ENCODE assay signal across 1 cellular context in the genomic region with DNA sequence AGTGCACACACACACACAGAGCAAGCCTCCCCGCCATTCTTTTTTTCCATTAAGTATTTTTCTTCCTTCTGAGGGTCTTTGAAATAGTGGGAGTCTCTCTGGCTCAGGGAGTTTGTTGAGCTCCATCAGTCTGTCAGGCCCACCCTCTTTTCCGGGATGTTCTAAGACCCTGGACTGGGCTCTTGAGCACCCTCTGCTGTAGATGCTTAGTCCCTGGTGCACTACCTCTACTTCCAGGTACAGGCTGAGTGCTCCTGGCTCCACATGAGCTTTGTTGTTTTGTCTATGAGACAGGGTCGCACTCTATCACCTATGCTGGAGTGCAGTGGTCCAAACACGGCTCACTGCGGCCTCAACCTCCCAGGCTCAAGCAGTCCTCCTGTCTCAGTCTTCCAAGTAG.
TF ChIP-seq lines count a peak whose summit lies in the region.

No MANE protein-coding gene starts in this region.

TF ChIP-seq in GM23338, 12 proteins besides CTCF, POLR2A, EP300 and RAD21:
- TF ChIP-seq ZNF331 (CRISPR knock-in tag; IDR thresholded peaks at IDR 0.05; ENCODE audit: low read depth) (no peak), STAT1 (IDR thresholded peaks at IDR 0.05; ENCODE audit: unreplicated experiment) (no peak), ZNF114 (CRISPR knock-in tag; IDR thresholded peaks at IDR 0.05) (no peak)
- TF ChIP-seq, protein P1, sequence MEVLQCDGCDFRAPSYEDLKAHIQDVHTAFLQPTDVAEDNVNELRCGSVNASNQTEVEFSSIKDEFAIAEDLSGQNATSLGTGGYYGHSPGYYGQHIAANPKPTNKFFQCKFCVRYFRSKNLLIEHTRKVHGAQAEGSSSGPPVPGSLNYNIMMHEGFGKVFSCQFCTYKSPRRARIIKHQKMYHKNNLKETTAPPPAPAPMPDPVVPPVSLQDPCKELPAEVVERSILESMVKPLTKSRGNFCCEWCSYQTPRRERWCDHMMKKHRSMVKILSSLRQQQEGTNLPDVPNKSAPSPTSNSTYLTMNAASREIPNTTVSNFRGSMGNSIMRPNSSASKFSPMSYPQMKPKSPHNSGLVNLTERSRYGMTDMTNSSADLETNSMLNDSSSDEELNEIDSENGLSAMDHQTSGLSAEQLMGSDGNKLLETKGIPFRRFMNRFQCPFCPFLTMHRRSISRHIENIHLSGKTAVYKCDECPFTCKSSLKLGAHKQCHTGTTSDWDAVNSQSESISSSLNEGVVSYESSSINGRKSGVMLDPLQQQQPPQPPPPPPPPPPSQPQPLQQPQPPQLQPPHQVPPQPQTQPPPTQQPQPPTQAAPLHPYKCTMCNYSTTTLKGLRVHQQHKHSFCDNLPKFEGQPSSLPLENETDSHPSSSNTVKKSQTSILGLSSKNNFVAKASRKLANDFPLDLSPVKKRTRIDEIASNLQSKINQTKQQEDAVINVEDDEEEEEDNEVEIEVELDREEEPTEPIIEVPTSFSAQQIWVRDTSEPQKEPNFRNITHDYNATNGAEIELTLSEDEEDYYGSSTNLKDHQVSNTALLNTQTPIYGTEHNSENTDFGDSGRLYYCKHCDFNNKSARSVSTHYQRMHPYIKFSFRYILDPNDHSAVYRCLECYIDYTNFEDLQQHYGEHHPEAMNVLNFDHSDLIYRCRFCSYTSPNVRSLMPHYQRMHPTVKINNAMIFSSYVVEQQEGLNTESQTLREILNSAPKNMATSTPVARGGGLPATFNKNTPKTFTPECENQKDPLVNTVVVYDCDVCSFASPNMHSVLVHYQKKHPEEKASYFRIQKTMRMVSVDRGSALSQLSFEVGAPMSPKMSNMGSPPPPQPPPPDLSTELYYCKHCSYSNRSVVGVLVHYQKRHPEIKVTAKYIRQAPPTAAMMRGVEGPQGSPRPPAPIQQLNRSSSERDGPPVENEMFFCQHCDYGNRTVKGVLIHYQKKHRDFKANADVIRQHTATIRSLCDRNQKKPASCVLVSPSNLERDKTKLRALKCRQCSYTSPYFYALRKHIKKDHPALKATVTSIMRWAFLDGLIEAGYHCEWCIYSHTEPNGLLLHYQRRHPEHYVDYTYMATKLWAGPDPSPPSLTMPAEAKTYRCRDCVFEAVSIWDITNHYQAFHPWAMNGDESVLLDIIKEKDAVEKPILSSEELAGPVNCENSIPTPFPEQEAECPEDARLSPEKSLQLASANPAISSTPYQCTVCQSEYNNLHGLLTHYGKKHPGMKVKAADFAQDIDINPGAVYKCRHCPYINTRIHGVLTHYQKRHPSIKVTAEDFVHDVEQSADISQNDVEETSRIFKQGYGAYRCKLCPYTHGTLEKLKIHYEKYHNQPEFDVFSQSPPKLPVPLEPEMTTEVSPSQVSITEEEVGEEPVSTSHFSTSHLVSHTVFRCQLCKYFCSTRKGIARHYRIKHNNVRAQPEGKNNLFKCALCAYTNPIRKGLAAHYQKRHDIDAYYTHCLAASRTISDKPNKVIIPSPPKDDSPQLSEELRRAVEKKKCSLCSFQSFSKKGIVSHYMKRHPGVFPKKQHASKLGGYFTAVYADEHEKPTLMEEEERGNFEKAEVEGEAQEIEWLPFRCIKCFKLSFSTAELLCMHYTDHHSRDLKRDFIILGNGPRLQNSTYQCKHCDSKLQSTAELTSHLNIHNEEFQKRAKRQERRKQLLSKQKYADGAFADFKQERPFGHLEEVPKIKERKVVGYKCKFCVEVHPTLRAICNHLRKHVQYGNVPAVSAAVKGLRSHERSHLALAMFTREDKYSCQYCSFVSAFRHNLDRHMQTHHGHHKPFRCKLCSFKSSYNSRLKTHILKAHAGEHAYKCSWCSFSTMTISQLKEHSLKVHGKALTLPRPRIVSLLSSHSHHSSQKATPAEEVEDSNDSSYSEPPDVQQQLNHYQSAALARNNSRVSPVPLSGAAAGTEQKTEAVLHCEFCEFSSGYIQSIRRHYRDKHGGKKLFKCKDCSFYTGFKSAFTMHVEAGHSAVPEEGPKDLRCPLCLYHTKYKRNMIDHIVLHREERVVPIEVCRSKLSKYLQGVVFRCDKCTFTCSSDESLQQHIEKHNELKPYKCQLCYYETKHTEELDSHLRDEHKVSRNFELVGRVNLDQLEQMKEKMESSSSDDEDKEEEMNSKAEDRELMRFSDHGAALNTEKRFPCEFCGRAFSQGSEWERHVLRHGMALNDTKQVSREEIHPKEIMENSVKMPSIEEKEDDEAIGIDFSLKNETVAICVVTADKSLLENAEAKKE (CRISPR knock-in tag; IDR thresholded peaks at IDR 0.05) = no peak
